ENCODE assay signal across 8 cellular contexts in the genomic region with DNA sequence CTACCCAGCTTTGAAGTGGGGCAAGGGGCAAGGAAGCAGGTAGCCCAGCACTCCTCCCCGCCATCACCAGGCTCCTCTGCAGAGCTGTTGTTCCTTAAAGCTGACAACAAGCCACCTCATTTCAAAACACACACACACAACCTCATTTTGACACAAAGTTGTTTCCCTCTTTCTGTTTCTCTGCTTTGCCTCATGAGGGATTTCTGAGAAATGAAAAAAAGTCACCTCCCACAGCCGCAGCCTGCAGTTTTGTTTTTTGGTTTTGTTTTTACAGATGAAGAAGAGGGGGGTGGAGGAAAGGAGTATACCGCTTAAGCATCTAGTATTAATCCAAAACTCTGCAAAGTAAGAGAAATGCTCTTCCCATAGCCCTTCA. TPM values are rescaled to one million over a fixed set of nuclear protein-coding genes. Genes with fewer than 3 reads are reported as not detected.
DNase-seq lines count a peak whose midpoint lies in the region; ATAC-seq and TF ChIP-seq lines count a peak whose summit lies in the region.

No MANE protein-coding gene starts in this region.

- peaks cover 7% of the 10 kb centered on the region for H3K36me3 ChIP-seq in HAP-1 (replicated peaks)

- TF ChIP-seq CTCF in activated CD8-positive, alpha-beta T cell treated with anti-CD3 and anti-CD28 coated beads for 36 hours (IDR thresholded peaks at IDR 0.05): no peak

- DNase-seq in activated CD8-positive, alpha-beta T cell treated with anti-CD3 and anti-CD28 coated beads for 36 hours: peak; percentile 85
- peak; percentile 29 for DNase-seq in fibroblast of gingiva (ENCODE audit: low read depth)
- DNase-seq in pons (ENCODE audit: low spot score): peak; percentile 34
- DNase-seq in NCI-H510A treated with DMSO at 0.1 percent for 48 hours (lab: John Stamatoyannopoulos, UW): no peak
- DNase-seq in AG08396 (ENCODE audit: low spot score): no peak
- DNase-seq in HAP-1 (ENCODE audit: low spot score in 2 of 2): no peak

- H3K4me3 ChIP-seq in HAP-1: no peak overlapping the region

- CTCF ChIA-PET in activated CD8-positive, alpha-beta T cell treated with anti-CD3 and anti-CD28 coated beads for 36 hours (lab: Charles Lee): interaction anchor here (4.1 to 15.9 kb wide), 3 partner anchors 6 to 53 kb away, joined by 42 to 324 read pairs (median 237); partner anchors contain the start of genes ENSA and MCL1

- H3K36me3 Mint-ChIP-seq in activated CD8-positive, alpha-beta T cell treated with anti-CD3 and anti-CD28 coated beads for 36 hours (ENCODE audit: low read depth): peaks cover 32% of the 10 kb centered on the region

- in situ Hi-C loops in HAP-1 (cut with MboI; ENCODE audit: low sequenced_read_pairs): no loop called here

- intact Hi-C loops in activated CD8-positive, alpha-beta T cell treated with anti-CD3 and anti-CD28 coated beads for 36 hours (cut with micrococcal nuclease): loop anchor here (10.0 kb wide), 1 partner anchor 127 kb away; the partner anchor contains the start of gene GOLPH3L

- H3K4me1 ChIP-seq in HAP-1: peaks cover 25% of the 10 kb centered on the region

- no peaks in the 10 kb centered on the region for H3K27me3 ChIP-seq in HAP-1 (ENCODE audit: low read depth)

- H3K27ac Mint-ChIP-seq in activated CD8-positive, alpha-beta T cell treated with anti-CD3 and anti-CD28 coated beads for 36 hours: peak overlapping the region; percentile 97

- peaks cover 82% of the 10 kb centered on the region for H3K4me1 Mint-ChIP-seq in activated CD8-positive, alpha-beta T cell treated with anti-CD3 and anti-CD28 coated beads for 36 hours (ENCODE audit: low read depth)

- H3K4me3 Mint-ChIP-seq in activated CD8-positive, alpha-beta T cell treated with anti-CD3 and anti-CD28 coated beads for 36 hours: peak overlapping the region; percentile 62

- no peaks in the 10 kb centered on the region for H3K9me3 ChIP-seq in HAP-1

- no peaks in the 10 kb centered on the region for H3K27me3 Mint-ChIP-seq in activated CD8-positive, alpha-beta T cell treated with anti-CD3 and anti-CD28 coated beads for 36 hours

- POLR2A ChIA-PET in activated CD8-positive, alpha-beta T cell treated with anti-CD3 and anti-CD28 coated beads for 36 hours (lab: Charles Lee): interaction anchor here (0.7 to 24.5 kb wide), 7 partner anchors 9 to 323 kb away, joined by 3 to 678 read pairs (median 5); partner anchors contain the start of genes ENSA, FALEC, GOLPH3L and MCL1

- ATAC-seq in GM18511 (IDR thresholded peaks at IDR 0.05; ENCODE audit: unreplicated experiment) (peak; percentile 44), HG03432 (IDR thresholded peaks at IDR 0.05; ENCODE audit: unreplicated experiment) (peak; percentile 36)
- ATAC-seq in activated CD8-positive, alpha-beta T cell treated with anti-CD3 and anti-CD28 coated beads for 36 hours: peak; percentile 35

- H3K9me3 Mint-ChIP-seq in activated CD8-positive, alpha-beta T cell treated with anti-CD3 and anti-CD28 coated beads for 36 hours: no peaks in the 10 kb centered on the region

RNA-seq across cellular contexts. Expression of gene MCL1, which starts 12.1 kb away (rescaled TPM):
- total RNA-seq in activated CD8-positive, alpha-beta T cell treated with anti-CD3 and anti-CD28 coated beads for 36 hours: 100 to 1,000 TPM; 207 TPM

RNA-seq across cellular contexts. Expression of gene ADAMTSL4, which starts 18.1 kb away (rescaled TPM):
- total RNA-seq in activated CD8-positive, alpha-beta T cell treated with anti-CD3 and anti-CD28 coated beads for 36 hours: under 1 TPM; 0.11 to 0.20 TPM

RNA-seq across cellular contexts. Expression of gene FALEC, which starts 51.8 kb away (rescaled TPM):
- not detected for total RNA-seq in activated CD8-positive, alpha-beta T cell treated with anti-CD3 and anti-CD28 coated beads for 36 hours

RNA-seq across cellular contexts. Expression of gene ECM1, which starts 59.4 kb away (rescaled TPM):
- under 1 TPM; 0.74 to 0.81 TPM for total RNA-seq in activated CD8-positive, alpha-beta T cell treated with anti-CD3 and anti-CD28 coated beads for 36 hours

Comparison
In these comparisons a context has a peak if more than half of its experiments do, and no peak if none do; other contexts are left out.
1. DNase-seq: peak in activated CD8-positive, alpha-beta T cell treated with anti-CD3 and anti-CD28 coated beads for 36 hours (single experiment), fibroblast of gingiva (single experiment) and pons (single experiment); none in NCI-H510A treated with DMSO at 0.1 percent for 48 hours (single experiment), AG08396 (single experiment) and HAP-1 (0 of 2).
2. Peak in every context shown above with its lines, with median percentiles within 50 percentile points of each other: ATAC-seq.